13 cellular contexts compared by ENCODE assay signal in genomic region chr3:191417457-191417729, GRCh38. TPM values are rescaled to one million over a fixed set of nuclear protein-coding genes. Genes with fewer than 3 reads are reported as not detected.
DNase-seq lines count a peak whose midpoint lies in the region; ATAC-seq and TF ChIP-seq lines count a peak whose summit lies in the region.
"Had no signal": no experiment of that assay in that cellular context is flagged by ENCODE, and none has a peak within 500 bp of the region (broad histone marks: within the 10 kb centered on the region; RNA-seq: fewer than 3 reads in every experiment).

No MANE protein-coding gene starts in this region.

- no peaks in the 10 kb centered on the region for H3K4me1 ChIP-seq in parathyroid adenoma
- H3K4me1 ChIP-seq: BE2C, Caco-2 had no signal

- H3K9me3 ChIP-seq in parathyroid adenoma (ENCODE audit: control insufficient read depth, low read length): no peaks in the 10 kb centered on the region
- H3K9me3 ChIP-seq: BE2C, Caco-2 had no signal

- no peaks in the 10 kb centered on the region for H3K36me3 ChIP-seq in parathyroid adenoma (ENCODE audit: control insufficient read depth, insufficient read depth, low read length)
- H3K36me3 ChIP-seq: BE2C had no signal

- H3K27me3 ChIP-seq in parathyroid adenoma (ENCODE audit: control insufficient read depth, insufficient read depth, low read length): no peaks in the 10 kb centered on the region
- H3K27me3 ChIP-seq: BE2C had no signal

- H3K79me2 ChIP-seq in parathyroid adenoma: no peaks in the 10 kb centered on the region

- peak; percentile 58 for DNase-seq in left lobe of liver (ENCODE audit: low spot score)
- DNase-seq in SKM-1 treated with dmso at 0.1 percent for 144 hours (lab: John Stamatoyannopoulos, UW; ENCODE audit: unreplicated experiment): no peak
- no peak for DNase-seq in SKM-1 (lab: John Stamatoyannopoulos, UW; ENCODE audit: unreplicated experiment)
- DNase-seq in SIG-M5 (lab: John Stamatoyannopoulos, UW): no peak
- DNase-seq: GDM1 had no signal

- ATAC-seq in HG02759 (IDR thresholded peaks at IDR 0.05; ENCODE audit: unreplicated experiment) (peak; percentile 3), left lobe of liver (peak; percentile 86)

- no peak overlapping the region for H3K4me2 ChIP-seq in parathyroid adenoma (ENCODE audit: low read length)

- H3K9ac ChIP-seq in parathyroid adenoma: no peak overlapping the region
- H3K9ac ChIP-seq: GM23248 had no signal

- TF ChIP-seq CTCF in parathyroid adenoma (IDR thresholded peaks at IDR 0.05): no peak

- peak overlapping the region; percentile 5 for H3K4me3 ChIP-seq in parathyroid adenoma (ENCODE audit: low read depth, low read length)
- H3K4me3 ChIP-seq: GM23248 had no signal

- no peak overlapping the region for H3K27ac ChIP-seq in parathyroid adenoma
- H3K27ac ChIP-seq: GM23248 had no signal

- no peak overlapping the region for H2AFZ ChIP-seq in parathyroid adenoma
- H2AFZ ChIP-seq: GM23248 had no signal

RNA-seq across cellular contexts. Expression of gene PYDC2, which starts 43.6 kb away (rescaled TPM):
- not detected for total RNA-seq in left lobe of liver
- total RNA-seq: Caco-2; CD4-positive, alpha-beta T cell; Daoy; GM23248; HT-29 had no signal
